Comparison of ENCODE assay signal across 5 cellular contexts in the genomic region with DNA sequence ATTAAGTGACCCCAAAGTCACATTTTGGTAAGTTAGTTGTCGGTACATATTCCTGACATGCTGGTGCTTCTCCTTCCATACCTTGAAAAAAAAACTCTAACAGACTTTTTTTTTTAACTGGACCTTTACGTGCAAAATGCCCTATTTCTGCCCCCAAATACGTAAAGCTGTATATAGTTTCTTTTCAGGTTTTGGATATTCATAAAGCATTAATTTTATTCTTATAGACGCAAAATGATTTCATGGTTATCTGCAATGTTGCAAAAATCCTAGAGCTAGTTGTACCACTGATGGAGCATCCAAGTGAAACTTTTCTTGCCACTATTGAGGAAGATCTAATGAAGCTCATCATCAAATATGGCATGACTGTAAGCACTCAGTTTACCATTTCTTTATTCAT.
"Had no signal": no experiment of that assay in that cellular context is flagged by ENCODE, and none has a peak within 500 bp of the region (broad histone marks: within the 10 kb centered on the region; RNA-seq: fewer than 3 reads in every experiment).

No MANE protein-coding gene starts in this region.

- H3K4me3 ChIP-seq: GM12878 had no signal

- FAIRE-seq: GM12878, GM12891, GM19239 had no signal

- DNase-seq: GDM1, GF-D8 had no signal
